22 cellular contexts compared by ENCODE assay signal in genomic region chr16:86962259-86962658, GRCh38.
DNase-seq lines count a peak whose midpoint lies in the region; ATAC-seq, FAIRE-seq and TF ChIP-seq lines count a peak whose summit lies in the region.
"Had no signal": no experiment of that assay in that cellular context is flagged by ENCODE, and none has a peak within 500 bp of the region (broad histone marks: within the 10 kb centered on the region; RNA-seq: fewer than 3 reads in every experiment).

No MANE protein-coding gene starts in this region.

- in situ Hi-C loops in HepG2 (cut with HindIII; ENCODE audit: extremely low pct_ligation_motif_present, low pct_unique_long_range_greater_than_20kb) = no loop called here

- H3K4me3 Mint-ChIP-seq in nephron progenitor cell = peak overlapping the region; percentile 39
- H3K4me3 Mint-ChIP-seq in progenitor cell of endocrine pancreas (ENCODE audit: low read depth) = no peak overlapping the region
- H3K4me3 Mint-ChIP-seq: CD14-positive monocyte; CD4-positive, alpha-beta memory T cell; GM23338; IgD-negative memory B cell had no signal

- POLR2A ChIA-PET in HepG2 (lab: Yijun Ruan, JAX) = no interaction called here

- H3K4me1 ChIP-seq in HepG2 (ENCODE audit: insufficient read depth, low read length) (no peaks in the 10 kb centered on the region), right lobe of liver (no peaks in the 10 kb centered on the region)
- H3K4me1 ChIP-seq: A549 had no signal

- TF ChIP-seq EP300 in HepG2 (IDR thresholded peaks at IDR 0.05; ENCODE audit: low read depth in 2 of 2, low read length in 2 of 2) (no peak), HepG2 (CRISPR knock-in tag; IDR thresholded peaks at IDR 0.05; ENCODE audit: borderline replicate concordance) (no peak)

- no TSS peak for BruUV-seq in HepG2 (replicated peaks; lab: Mats Ljungman, UMichigan)

- H3K27ac Mint-ChIP-seq in nephron progenitor cell (no peak overlapping the region), progenitor cell of endocrine pancreas (peak overlapping the region; percentile 35)
- H3K27ac Mint-ChIP-seq: CD4-positive, alpha-beta memory T cell; GM23338; IgD-negative memory B cell had no signal

- ATAC-seq in HepG2 (no peak), right lobe of liver (no peak), GM18517 (IDR thresholded peaks at IDR 0.05; ENCODE audit: unreplicated experiment) (no peak)
- ATAC-seq: A549, GM23338 had no signal

- H3K27me3 ChIP-seq in HepG2 (ENCODE audit: control insufficient read depth in 1 of 2, insufficient read depth in 2 of 2, low read length in 2 of 2) (peaks cover 14 to 86% of the 10 kb centered on the region in 2 experiments; a peak in 4 of 5 replicates), right lobe of liver (no peaks in the 10 kb centered on the region)
- H3K27me3 ChIP-seq: BLaER1 had no signal

- TF ChIP-seq CTCF in HepG2 (CRISPR knock-in tag; IDR thresholded peaks at IDR 0.05) = no peak
- no peak for TF ChIP-seq CTCF in right lobe of liver (IDR thresholded peaks at IDR 0.05)
- TF ChIP-seq CTCF in nephron progenitor cell (IDR thresholded peaks at IDR 0.05) = no peak
- no peak for TF ChIP-seq CTCF in progenitor cell of endocrine pancreas (IDR thresholded peaks at IDR 0.05; ENCODE audit: unreplicated experiment)

- H3K36me3 ChIP-seq in HepG2 (replicated peaks in 1 of 2; ENCODE audit: control insufficient read depth in 1 of 2, insufficient read depth in 2 of 2, low read length in 2 of 2) (no peaks in the 10 kb centered on the region), right lobe of liver (no peaks in the 10 kb centered on the region)
- H3K36me3 ChIP-seq: BLaER1 had no signal

- H3K9me3 Mint-ChIP-seq in nephron progenitor cell (no peaks in the 10 kb centered on the region), progenitor cell of endocrine pancreas (ENCODE audit: low read depth) (no peaks in the 10 kb centered on the region)
- H3K9me3 Mint-ChIP-seq: CD4-positive, alpha-beta memory T cell; GM23338; IgD-negative memory B cell had no signal

- H3K27ac ChIP-seq in HepG2 (ENCODE audit: extremely low read length, insufficient read depth, low read length) = no peak overlapping the region
- no peak overlapping the region for H3K27ac ChIP-seq in right lobe of liver
- H3K27ac ChIP-seq: 22Rv1, A549, BLaER1, HL-60 had no signal

- H3K36me3 Mint-ChIP-seq in nephron progenitor cell (ENCODE audit: low read depth) = no peaks in the 10 kb centered on the region
- H3K36me3 Mint-ChIP-seq in progenitor cell of endocrine pancreas (ENCODE audit: insufficient read depth) = no peaks in the 10 kb centered on the region
- H3K36me3 Mint-ChIP-seq: CD14-positive monocyte; CD4-positive, alpha-beta memory T cell; IgD-negative memory B cell had no signal

- H2AFZ ChIP-seq in HepG2 (ENCODE audit: low read length) = no peak overlapping the region
- H2AFZ ChIP-seq: GM23338 had no signal

- H3K4me3 ChIP-seq in HepG2 (replicated peaks in 1 of 3; ENCODE audit: insufficient read depth in 1 of 3, low read depth in 2 of 3, low read length in 3 of 3) (no peak overlapping the region), right lobe of liver (no peak overlapping the region)
- H3K4me3 ChIP-seq: A549, BLaER1, GM23338 had no signal

- no peak for DNase-seq in HepG2 (ENCODE audit: low spot score)
- no peak for DNase-seq in right lobe of liver
- DNase-seq in nephron progenitor cell = no peak
- DNase-seq in progenitor cell of endocrine pancreas (ENCODE audit: low spot score, unreplicated experiment) = no peak
- no peak for DNase-seq in AML-193 (lab: John Stamatoyannopoulos, UW)
- no peak for DNase-seq in medulla oblongata (ENCODE audit: extremely low spot score)
- DNase-seq: CD4-positive, alpha-beta memory T cell; DMS153; DMS79; GDM1; HCEC 1CT had no signal

- no peak overlapping the region for H3K4me2 ChIP-seq in HepG2 (ENCODE audit: low read depth, low read length)
- H3K4me2 ChIP-seq: A549, BLaER1, GM23338 had no signal

- no peaks in the 10 kb centered on the region; the same call in 1 of the 2 replicates for H4K20me1 ChIP-seq in HepG2 (ENCODE audit: insufficient read depth, low read length)
- H4K20me1 ChIP-seq: BLaER1 had no signal

- intact Hi-C loops in HepG2 (cut with micrococcal nuclease; ENCODE audit: unreplicated experiment) (no loop called here), right lobe of liver (cut with DNase I) (no loop called here)

- H3K27me3 Mint-ChIP-seq in nephron progenitor cell (ENCODE audit: low read depth, poor library complexity) = peaks cover 32% of the 10 kb centered on the region
- H3K27me3 Mint-ChIP-seq in progenitor cell of endocrine pancreas = peaks cover 56% of the 10 kb centered on the region

- FAIRE-seq in HepG2 (lab: Jason Lieb, UNC) = no peak
- FAIRE-seq: A549, GM12892, GM18507, H54 had no signal

- 4% methylated on average over 7 of the region's 7 CpGs for WGBS in HepG2 (ENCODE audit: low lambda C conversion rate)
- 40% methylated on average over 4 of the region's 7 CpGs for WGBS in right lobe of liver (ENCODE audit: insufficient coverage, low coverage, low lambda C conversion rate, missing lambda C conversion rate)

- no peak overlapping the region for H3K9ac ChIP-seq in HepG2 (ENCODE audit: insufficient read depth, low read depth, low read length)
- H3K9ac ChIP-seq: BLaER1 had no signal

- H3K79me2 ChIP-seq in HepG2 (ENCODE audit: insufficient read depth, low read length) = no peaks in the 10 kb centered on the region

- H3K9me3 ChIP-seq in HepG2 (ENCODE audit: low read length) = no peaks in the 10 kb centered on the region
- H3K9me3 ChIP-seq in right lobe of liver = no peaks in the 10 kb centered on the region
- H3K9me3 ChIP-seq: A549, BLaER1 had no signal

- TF ChIP-seq POLR2A in HepG2 (IDR thresholded peaks at IDR 0.05; ENCODE audit: insufficient read depth in 1 of 2, low read depth in 2 of 2, low read length in 2 of 2) (no peak), right lobe of liver (IDR thresholded peaks at IDR 0.05) (no peak)

- no peak for TF ChIP-seq RAD21 in HepG2 (CRISPR knock-in tag; IDR thresholded peaks at IDR 0.05)

- H3K4me1 Mint-ChIP-seq in nephron progenitor cell (peaks cover 97% of the 10 kb centered on the region), progenitor cell of endocrine pancreas (ENCODE audit: low read depth) (peaks cover 13% of the 10 kb centered on the region)
- H3K4me1 Mint-ChIP-seq: CD14-positive monocyte, IgD-negative memory B cell had no signal

- CTCF ChIA-PET in HepG2 (lab: Yijun Ruan, JAX; ENCODE audit: low intra/inter-chr PET ratio, low total read pairs) = no interaction called here

TF ChIP-seq in HepG2, 621 proteins besides CTCF, POLR2A, EP300 and RAD21:
- TF ChIP-seq CREB1 (IDR thresholded peaks at IDR 0.05) (peak; percentile 78), CREB1 (CRISPR knock-in tag; IDR thresholded peaks at IDR 0.05) (no peak), ZNF484 (CRISPR knock-in tag; IDR thresholded peaks at IDR 0.05; ENCODE audit: borderline replicate concordance, low read depth) (no peak)
